9 cellular contexts compared by ENCODE assay signal in genomic region chr6:156564128-156564806, GRCh38.
DNase-seq lines count a peak whose midpoint lies in the region; ATAC-seq and TF ChIP-seq lines count a peak whose summit lies in the region.
"Had no signal": no experiment of that assay in that cellular context is flagged by ENCODE, and none has a peak within 500 bp of the region (broad histone marks: within the 10 kb centered on the region; RNA-seq: fewer than 3 reads in every experiment).

No MANE protein-coding gene starts in this region.

- H3K9me3 Mint-ChIP-seq in naive thymus-derived CD8-positive, alpha-beta T cell = peaks cover 0 to 18% (median 3%) of the 10 kb centered on the region in 9 donors
- H3K9me3 Mint-ChIP-seq in stimulated activated effector memory CD8-positive, alpha-beta T cell treated with anti-CD3 and anti-CD28 coated beads, Interleukin-12 subunit alpha, Interleukin-12 subunit beta, amount 100 ng/mL, for 72 hours = peaks cover 3% of the 10 kb centered on the region

- peaks cover 6 to 17% (median 9%) of the 10 kb centered on the region in 5 donors for H3K27me3 Mint-ChIP-seq in naive thymus-derived CD8-positive, alpha-beta T cell

- H3K4me3 ChIP-seq in NT2/D1 (ENCODE audit: insufficient read length, low read depth) = no peak overlapping the region
- no peak overlapping the region for H3K4me3 ChIP-seq in epithelial cell of proximal tubule (ENCODE audit: low read depth, low read length)

- H3K36me3 ChIP-seq in NT2/D1 (ENCODE audit: insufficient read depth, insufficient read length, low read length) = no peaks in the 10 kb centered on the region

- H3K36me3 Mint-ChIP-seq in naive thymus-derived CD8-positive, alpha-beta T cell = peaks cover 0 to 5% (median 0%) of the 10 kb centered on the region in 3 donors
- no peaks in the 10 kb centered on the region for H3K36me3 Mint-ChIP-seq in stimulated activated effector memory CD8-positive, alpha-beta T cell treated with anti-CD3 and anti-CD28 coated beads, Interleukin-12 subunit alpha, Interleukin-12 subunit beta, amount 100 ng/mL, for 72 hours

- H3K9me3 ChIP-seq in NT2/D1 (ENCODE audit: insufficient read depth, low read length) = no peaks in the 10 kb centered on the region; the same call in none of the 2 replicates

- peaks cover 0 to 7% (median 4%) of the 10 kb centered on the region in 4 donors for H3K4me1 Mint-ChIP-seq in naive thymus-derived CD8-positive, alpha-beta T cell
- H3K4me1 Mint-ChIP-seq in stimulated activated effector memory CD8-positive, alpha-beta T cell treated with anti-CD3 and anti-CD28 coated beads, Interleukin-12 subunit alpha, Interleukin-12 subunit beta, amount 100 ng/mL, for 72 hours = peaks cover 5% of the 10 kb centered on the region

- H3K9ac ChIP-seq in NT2/D1 (ENCODE audit: insufficient read length, low read depth) = no peak overlapping the region

- POLR2A ChIA-PET in naive thymus-derived CD8-positive, alpha-beta T cell (lab: Charles Lee) = no interaction called here

- peak; percentile 36 for DNase-seq in COR-L47 (lab: John Stamatoyannopoulos, UW)
- peak; percentile 62 for DNase-seq in HPDE6-E6E7 (ENCODE audit: extremely low spot score)
- DNase-seq in NT2/D1 (ENCODE audit: low read depth, low spot score) = peak; percentile 49
- peak; percentile 70 for DNase-seq in activated T-cell treated with anti-CD3 and anti-CD28 coated beads for 1 hour (ENCODE audit: low read depth)
- no peak for DNase-seq in epithelial cell of proximal tubule (ENCODE audit: low read depth)
- DNase-seq in naive thymus-derived CD8-positive, alpha-beta T cell = peak; percentile 55 to 81 (median 72)
- peak; percentile 84 to 88 for DNase-seq in stimulated activated effector memory CD8-positive, alpha-beta T cell treated with anti-CD3 and anti-CD28 coated beads, Interleukin-12 subunit alpha, Interleukin-12 subunit beta, amount 100 ng/mL, for 72 hours (ENCODE audit: low spot score in 2 of 2)

- H3K27ac Mint-ChIP-seq in naive thymus-derived CD8-positive, alpha-beta T cell = peak overlapping the region in 1 of 10 donors; percentile 22
- H3K27ac Mint-ChIP-seq in stimulated activated effector memory CD8-positive, alpha-beta T cell treated with anti-CD3 and anti-CD28 coated beads, Interleukin-12 subunit alpha, Interleukin-12 subunit beta, amount 100 ng/mL, for 72 hours = no peak overlapping the region
- H3K27ac Mint-ChIP-seq: activated naive CD8-positive, alpha-beta T cell had no signal

- no peak overlapping the region for H3K4me3 Mint-ChIP-seq in naive thymus-derived CD8-positive, alpha-beta T cell
- H3K4me3 Mint-ChIP-seq in stimulated activated effector memory CD8-positive, alpha-beta T cell treated with anti-CD3 and anti-CD28 coated beads, Interleukin-12 subunit alpha, Interleukin-12 subunit beta, amount 100 ng/mL, for 72 hours = no peak overlapping the region
- H3K4me3 Mint-ChIP-seq: activated naive CD8-positive, alpha-beta T cell had no signal

- no peaks in the 10 kb centered on the region for H3K4me1 ChIP-seq in NT2/D1 (ENCODE audit: insufficient read depth, insufficient read length)

- H3K27me3 ChIP-seq in NT2/D1 (ENCODE audit: insufficient read depth, insufficient read length) = no peaks in the 10 kb centered on the region

- ATAC-seq in GM21367 (IDR thresholded peaks at IDR 0.05; ENCODE audit: unreplicated experiment) = peak; percentile 97
- peak; percentile 88 to 100 for ATAC-seq in naive thymus-derived CD8-positive, alpha-beta T cell
- ATAC-seq in stimulated activated effector memory CD8-positive, alpha-beta T cell treated with anti-CD3 and anti-CD28 coated beads, Interleukin-12 subunit alpha, Interleukin-12 subunit beta, amount 100 ng/mL, for 72 hours = peak; percentile 92

- peak; percentile 98 for TF ChIP-seq CTCF in epithelial cell of proximal tubule (conservative IDR thresholded peaks at IDR 0.05; ENCODE audit: low read depth, low read length)
